In genomic region chr12:86484473-86484872, GRCh38 we compare ENCODE assay signal across 20 cellular contexts.
DNase-seq lines count a peak whose midpoint lies in the region; ATAC-seq and TF ChIP-seq lines count a peak whose summit lies in the region.
"Had no signal": no experiment of that assay in that cellular context is flagged by ENCODE, and none has a peak within 500 bp of the region (broad histone marks: within the 10 kb centered on the region; RNA-seq: fewer than 3 reads in every experiment).

No MANE protein-coding gene starts in this region.

- H4K8ac ChIP-seq in neuronal stem cell (ENCODE audit: low read depth, low read length), result no peak overlapping the region

- peaks cover 7% of the 10 kb centered on the region; the same call in 2 of the 3 replicates for H3K9me3 Mint-ChIP-seq in GM23338

- no peak overlapping the region for H2BK15ac ChIP-seq in neuronal stem cell (ENCODE audit: low read length)

- H3K4me1 Mint-ChIP-seq in GM23338, result peaks cover 8% of the 10 kb centered on the region; the same call in 2 of the 3 replicates
- H3K4me1 Mint-ChIP-seq: B cell had no signal

- H3K4me3 Mint-ChIP-seq in GM23338, result no peak overlapping the region
- H3K4me3 Mint-ChIP-seq: B cell; CD4-positive, alpha-beta T cell; CD8-positive, alpha-beta T cell had no signal

- no peak overlapping the region for H2BK120ac ChIP-seq in neuronal stem cell (ENCODE audit: low read depth, low read length)

- intact Hi-C loops in sigmoid colon (cut with DNase I) (no loop called here), upper lobe of right lung (cut with DNase I) (no loop called here), spleen (cut with DNase I; ENCODE audit: low total_unique reads) (no loop called here)

- peaks cover 5% of the 10 kb centered on the region; the same call in 1 of the 2 replicates for H3K4me1 ChIP-seq in GM23338 (ENCODE audit: insufficient read depth)
- no peaks in the 10 kb centered on the region for H3K4me1 ChIP-seq in neuronal stem cell (ENCODE audit: control insufficient read depth in 2 of 2, insufficient read depth in 1 of 2, low read depth in 1 of 2, low read length in 2 of 2)
- no peaks in the 10 kb centered on the region for H3K4me1 ChIP-seq in sigmoid colon
- no peaks in the 10 kb centered on the region for H3K4me1 ChIP-seq in upper lobe of right lung
- no peaks in the 10 kb centered on the region for H3K4me1 ChIP-seq in MM.1S (ENCODE audit: low read length)
- H3K4me1 ChIP-seq in spleen, result no peaks in the 10 kb centered on the region
- H3K4me1 ChIP-seq: A549; BLaER1 treated with 17β-estradiol and CSF1 and Interleukin-3, amounts not matched to agents 10 nM and 100 nM; Caco-2 had no signal

- H3K9me2 ChIP-seq in GM23338 (ENCODE audit: insufficient read depth) (no peaks in the 10 kb centered on the region), MM.1S (replicated peaks; ENCODE audit: insufficient read depth, low read length) (no peaks in the 10 kb centered on the region)

- no peak overlapping the region for H3K23ac ChIP-seq in neuronal stem cell (ENCODE audit: low read depth, low read length, poor library complexity)

- H2AK5ac ChIP-seq in neuronal stem cell (ENCODE audit: low read depth, low read length), result no peak overlapping the region

- no peaks in the 10 kb centered on the region for H3K79me1 ChIP-seq in neuronal stem cell (ENCODE audit: low read depth, low read length)

- H3K14ac ChIP-seq in neuronal stem cell (ENCODE audit: low read length), result no peak overlapping the region

- TF ChIP-seq EP300 in sigmoid colon (IDR thresholded peaks at IDR 0.05), result no peak

- H2BK12ac ChIP-seq in neuronal stem cell (ENCODE audit: low read length), result peak overlapping the region; percentile 10

- H3K4me3 ChIP-seq in GM23338 (no peak overlapping the region), neuronal stem cell (ENCODE audit: low read length in 2 of 2) (no peak overlapping the region), sigmoid colon (no peak overlapping the region), upper lobe of right lung (no peak overlapping the region), MM.1S (ENCODE audit: low read length) (no peak overlapping the region), spleen (no peak overlapping the region)
- H3K4me3 ChIP-seq: A549; BLaER1 treated with 17β-estradiol and CSF1 and Interleukin-3, amounts not matched to agents 10 nM and 100 nM; GM12878 had no signal

- peak overlapping the region; percentile 9 for H3K18ac ChIP-seq in neuronal stem cell (ENCODE audit: low read length)

- H3K36me3 ChIP-seq in GM23338 (ENCODE audit: insufficient read depth) (no peaks in the 10 kb centered on the region), neuronal stem cell (replicated peaks in 1 of 2; ENCODE audit: control insufficient read depth in 2 of 2, insufficient read depth in 2 of 2, low read length in 2 of 2) (no peaks in the 10 kb centered on the region), sigmoid colon (no peaks in the 10 kb centered on the region), upper lobe of right lung (no peaks in the 10 kb centered on the region), MM.1S (replicated peaks; ENCODE audit: insufficient read depth, low read length) (no peaks in the 10 kb centered on the region), spleen (no peaks in the 10 kb centered on the region)
- H3K36me3 ChIP-seq: BLaER1 treated with 17β-estradiol and CSF1 and Interleukin-3, amounts not matched to agents 10 nM and 100 nM had no signal

- DNase-seq in GM23338 (ENCODE audit: low spot score) (no peak), neuronal stem cell (ENCODE audit: low spot score) (no peak), sigmoid colon (peak; percentile 51), upper lobe of right lung (no peak), MM.1S (no peak), spleen (no peak), GM03348 (ENCODE audit: low spot score) (no peak)
- no peak for DNase-seq in stimulated activated CD4-positive, alpha-beta T cell treated with anti-CD3 and anti-CD28 coated beads, Interleukin-4, amount 100 ng/mL, for 4 hours
- DNase-seq: AML-193; Caco-2; Calu3; CD4-positive, alpha-beta T cell; CD8-positive, alpha-beta T cell; DMS79 treated with DMSO at 0.1 percent for 48 hours; GF-D8 had no signal

- H3F3A ChIP-seq in GM23338 (replicated peaks; ENCODE audit: low read depth), result no peaks in the 10 kb centered on the region
- no peaks in the 10 kb centered on the region for H3F3A ChIP-seq in MM.1S (ENCODE audit: insufficient read depth, low read length)

- no CpG with 5 or more reads among the region's 4 CpGs for WGBS in neuronal stem cell (ENCODE audit: extremely low coverage in 2 of 2, insufficient read length in 2 of 2, insufficient replicate concordance in 1 of 2), 2 donors
- 84 to 87% methylated on average over 4 of the region's 4 CpGs for WGBS in sigmoid colon, 2 donors
- WGBS in spleen, 5 donors, result 75 to 100% (median 82%) methylated on average over 4 of the region's 4 CpGs

- peaks cover 7% of the 10 kb centered on the region; the same call in 2 of the 3 replicates for H3K36me3 Mint-ChIP-seq in GM23338 (ENCODE audit: low read depth)
- H3K36me3 Mint-ChIP-seq: CD8-positive, alpha-beta T cell had no signal

- 0 out of 2 replicates have a peak overlapping the region, but pooled peaks have one; percentile 12 for H2AFZ ChIP-seq in GM23338
- peak overlapping the region; percentile 10 for H2AFZ ChIP-seq in neuronal stem cell (ENCODE audit: low read length)
- H2AFZ ChIP-seq in MM.1S (ENCODE audit: low read length), result no peak overlapping the region

- H3K79me2 ChIP-seq in GM23338 (replicated peaks; ENCODE audit: insufficient read depth) (no peaks in the 10 kb centered on the region), MM.1S (ENCODE audit: low read length) (no peaks in the 10 kb centered on the region)

- ATAC-seq in GM23338 (no peak; the same call in 1 of the 3 replicates), upper lobe of right lung (peak; percentile 22)
- ATAC-seq: A549; CD8-positive, alpha-beta T cell; GM12878 had no signal

- TF ChIP-seq POLR2A in sigmoid colon (IDR thresholded peaks at IDR 0.05), result no peak
- no peak for TF ChIP-seq POLR2A in spleen (IDR thresholded peaks at IDR 0.05)

- H4K20me1 ChIP-seq in GM23338 (replicated peaks; ENCODE audit: insufficient read depth) (no peaks in the 10 kb centered on the region), MM.1S (ENCODE audit: insufficient read depth, low read length) (no peaks in the 10 kb centered on the region)
- H4K20me1 ChIP-seq: BLaER1 treated with 17β-estradiol and CSF1 and Interleukin-3, amounts not matched to agents 10 nM and 100 nM had no signal

- H4K91ac ChIP-seq in neuronal stem cell (ENCODE audit: low read depth, low read length, poor library complexity), result peak overlapping the region; percentile 53

- H3K27ac ChIP-seq in GM23338 (ENCODE audit: low read depth) (no peak overlapping the region), neuronal stem cell (replicated peaks; ENCODE audit: low read length) (no peak overlapping the region), sigmoid colon (no peak overlapping the region), upper lobe of right lung (no peak overlapping the region), MM.1S (ENCODE audit: low read length) (no peak overlapping the region), spleen (no peak overlapping the region)
- H3K27ac ChIP-seq: A549; BLaER1 treated with 17β-estradiol and CSF1 and Interleukin-3, amounts not matched to agents 10 nM and 100 nM; C4-2B had no signal

- no peak overlapping the region for H2BK5ac ChIP-seq in neuronal stem cell (ENCODE audit: low read length)

- no peak overlapping the region for H3K4ac ChIP-seq in neuronal stem cell (ENCODE audit: low read length)

- no peaks in the 10 kb centered on the region for H3K9me3 ChIP-seq in neuronal stem cell (replicated peaks in 1 of 2; ENCODE audit: control insufficient read depth in 2 of 2, insufficient read depth in 1 of 2, low read depth in 1 of 2, low read length in 2 of 2)
- H3K9me3 ChIP-seq in sigmoid colon, result no peaks in the 10 kb centered on the region
- H3K9me3 ChIP-seq in upper lobe of right lung, result no peaks in the 10 kb centered on the region
- no peaks in the 10 kb centered on the region for H3K9me3 ChIP-seq in MM.1S (replicated peaks; ENCODE audit: insufficient read depth, low read length)
- peaks cover 0 to 25% (median 8%) of the 10 kb centered on the region in 8 donors for H3K9me3 ChIP-seq in spleen
- H3K9me3 ChIP-seq: A549, Caco-2 had no signal

- H3K4me2 ChIP-seq in GM23338 (peak overlapping the region; percentile 67), neuronal stem cell (ENCODE audit: insufficient read depth, low read length, poor library complexity, severe bottlenecking) (no peak overlapping the region), MM.1S (ENCODE audit: low read depth, low read length) (no peak overlapping the region)
- H3K4me2 ChIP-seq: A549; BLaER1 treated with 17β-estradiol and CSF1 and Interleukin-3, amounts not matched to agents 10 nM and 100 nM had no signal

- H3K27me3 ChIP-seq in GM23338 (ENCODE audit: insufficient read depth) (no peaks in the 10 kb centered on the region), neuronal stem cell (ENCODE audit: control insufficient read depth in 3 of 3, insufficient read depth in 3 of 3, low read depth in 1 of 3, low read length in 3 of 3) (no peaks in the 10 kb centered on the region), sigmoid colon (no peaks in the 10 kb centered on the region), upper lobe of right lung (no peaks in the 10 kb centered on the region), MM.1S (replicated peaks; ENCODE audit: insufficient read depth, low read length) (no peaks in the 10 kb centered on the region), spleen (replicated peaks in 1 of 7) (no peaks in the 10 kb centered on the region)
- H3K27me3 ChIP-seq: BLaER1 treated with 17β-estradiol and CSF1 and Interleukin-3, amounts not matched to agents 10 nM and 100 nM had no signal

- H3K27ac Mint-ChIP-seq in GM23338, result no peak overlapping the region
- H3K27ac Mint-ChIP-seq: B cell; CD4-positive, alpha-beta T cell; CD8-positive, alpha-beta T cell had no signal

- TF ChIP-seq CTCF in GM23338 (conservative IDR thresholded peaks at IDR 0.05; ENCODE audit: low read depth in 2 of 2) (no peak), sigmoid colon (IDR thresholded peaks at IDR 0.05) (no peak), upper lobe of right lung (IDR thresholded peaks at IDR 0.05) (no peak), MM.1S (IDR thresholded peaks at IDR 0.05; ENCODE audit: low read length) (no peak), spleen (IDR thresholded peaks at IDR 0.05 in 8 of 11, conservative IDR thresholded peaks at IDR 0.05 in 3 of 11) (no peak)

- H3K9ac ChIP-seq in neuronal stem cell (ENCODE audit: low read depth, low read length, poor library complexity) (no peak overlapping the region), MM.1S (ENCODE audit: low read length) (no peak overlapping the region)
- H3K9ac ChIP-seq: BLaER1 treated with 17β-estradiol and CSF1 and Interleukin-3, amounts not matched to agents 10 nM and 100 nM had no signal

- H3K27me3 Mint-ChIP-seq in GM23338 (ENCODE audit: insufficient read depth, low read depth, poor library complexity), result peaks cover 2% of the 10 kb centered on the region
- H3K27me3 Mint-ChIP-seq: B cell; CD4-positive, alpha-beta T cell had no signal

TF ChIP-seq in GM23338, 12 proteins besides CTCF, POLR2A, EP300 and RAD21 (continues in another document):
- TF ChIP-seq EZH2phosphoT487 (IDR thresholded peaks at IDR 0.05; ENCODE audit: unreplicated experiment) (no peak), ZNF331 (CRISPR knock-in tag; IDR thresholded peaks at IDR 0.05; ENCODE audit: low read depth) (no peak), POLR2AphosphoS5 (IDR thresholded peaks at IDR 0.05; ENCODE audit: low read depth) (no peak), JUNB (IDR thresholded peaks at IDR 0.05; ENCODE audit: unreplicated experiment) (no peak)
